13 cellular contexts compared by ENCODE assay signal in genomic region chrX:65598559-65599147, GRCh38.
A peak's percentile ranks its signal among the peaks of the same experiment; 100 is the strongest.
DNase-seq lines count a peak whose midpoint lies in the region; ATAC-seq and TF ChIP-seq lines count a peak whose summit lies in the region.
"Had no signal": no experiment of that assay in that cellular context is flagged by ENCODE, and none has a peak within 500 bp of the region (broad histone marks: within the 10 kb centered on the region; RNA-seq: fewer than 3 reads in every experiment).

No MANE protein-coding gene starts in this region.

- no peak for TF ChIP-seq CTCF in chondrocyte (IDR thresholded peaks at IDR 0.05)

- H3K4me3 Mint-ChIP-seq in activated CD4-positive, alpha-beta T cell treated with anti-CD3 and anti-CD28 coated beads for 36 hours: peak overlapping the region; percentile 69
- H3K4me3 Mint-ChIP-seq in T-helper 1 cell treated with Interleukin-12 subunit alpha and Interleukin-12 subunit beta and Interleukin-4 antibody, amounts not matched to agents 30 μg/mL and 1 μg/mL, for 36 hours: peak overlapping the region; percentile 88
- H3K4me3 Mint-ChIP-seq in chondrocyte (ENCODE audit: unreplicated experiment): no peak overlapping the region
- peak overlapping the region; percentile 74 for H3K4me3 Mint-ChIP-seq in stimulated activated effector memory CD8-positive, alpha-beta T cell treated with anti-CD3 and anti-CD28 coated beads, Interleukin-12 subunit alpha, Interleukin-12 subunit beta, amount 100 ng/mL, for 72 hours
- H3K4me3 Mint-ChIP-seq: H9, WTC11 had no signal

- intact Hi-C loops in activated CD4-positive, alpha-beta T cell treated with anti-CD3 and anti-CD28 coated beads for 36 hours (cut with DNase I, micrococcal nuclease): loop anchor here (5.0 to 10.0 kb wide), 4 partner anchors 124 to 446 kb away; partner anchors contain the start of gene VSIG4 (in 1 of the 2)

- peaks cover 83% of the 10 kb centered on the region for H3K4me1 Mint-ChIP-seq in activated CD4-positive, alpha-beta T cell treated with anti-CD3 and anti-CD28 coated beads for 36 hours
- H3K4me1 Mint-ChIP-seq in T-helper 1 cell treated with Interleukin-12 subunit alpha and Interleukin-12 subunit beta and Interleukin-4 antibody, amounts not matched to agents 30 μg/mL and 1 μg/mL, for 36 hours (ENCODE audit: low read depth): peaks cover 69% of the 10 kb centered on the region
- peaks cover 55% of the 10 kb centered on the region for H3K4me1 Mint-ChIP-seq in chondrocyte (ENCODE audit: low read depth)
- peaks cover 60% of the 10 kb centered on the region for H3K4me1 Mint-ChIP-seq in stimulated activated effector memory CD8-positive, alpha-beta T cell treated with anti-CD3 and anti-CD28 coated beads, Interleukin-12 subunit alpha, Interleukin-12 subunit beta, amount 100 ng/mL, for 72 hours

- CTCF ChIA-PET in activated CD4-positive, alpha-beta T cell treated with anti-CD3 and anti-CD28 coated beads for 36 hours (lab: Charles Lee): interaction anchor here (0.8 kb wide), 1 partner anchor 73 kb away, joined by 3 read pairs; no protein-coding TSS in a partner anchor

- H3K36me3 Mint-ChIP-seq in activated CD4-positive, alpha-beta T cell treated with anti-CD3 and anti-CD28 coated beads for 36 hours (ENCODE audit: low read depth): no peaks in the 10 kb centered on the region
- no peaks in the 10 kb centered on the region for H3K36me3 Mint-ChIP-seq in T-helper 1 cell treated with Interleukin-12 subunit alpha and Interleukin-12 subunit beta and Interleukin-4 antibody, amounts not matched to agents 30 μg/mL and 1 μg/mL, for 36 hours (ENCODE audit: low read depth)
- no peaks in the 10 kb centered on the region for H3K36me3 Mint-ChIP-seq in chondrocyte (ENCODE audit: low read depth)
- no peaks in the 10 kb centered on the region for H3K36me3 Mint-ChIP-seq in stimulated activated effector memory CD8-positive, alpha-beta T cell treated with anti-CD3 and anti-CD28 coated beads, Interleukin-12 subunit alpha, Interleukin-12 subunit beta, amount 100 ng/mL, for 72 hours
- H3K36me3 Mint-ChIP-seq: WTC11 had no signal

- no peaks in the 10 kb centered on the region for H3K27me3 Mint-ChIP-seq in activated CD4-positive, alpha-beta T cell treated with anti-CD3 and anti-CD28 coated beads for 36 hours
- no peaks in the 10 kb centered on the region for H3K27me3 Mint-ChIP-seq in T-helper 1 cell treated with Interleukin-12 subunit alpha and Interleukin-12 subunit beta and Interleukin-4 antibody, amounts not matched to agents 30 μg/mL and 1 μg/mL, for 36 hours (ENCODE audit: low read depth)
- no peaks in the 10 kb centered on the region for H3K27me3 Mint-ChIP-seq in chondrocyte (ENCODE audit: low read depth)

- peak overlapping the region; percentile 82 for H3K27ac Mint-ChIP-seq in activated CD4-positive, alpha-beta T cell treated with anti-CD3 and anti-CD28 coated beads for 36 hours
- peak overlapping the region; percentile 98 for H3K27ac Mint-ChIP-seq in T-helper 1 cell treated with Interleukin-12 subunit alpha and Interleukin-12 subunit beta and Interleukin-4 antibody, amounts not matched to agents 30 μg/mL and 1 μg/mL, for 36 hours
- H3K27ac Mint-ChIP-seq in chondrocyte (ENCODE audit: unreplicated experiment): peak overlapping the region; percentile 82
- peak overlapping the region; percentile 94 for H3K27ac Mint-ChIP-seq in stimulated activated effector memory CD8-positive, alpha-beta T cell treated with anti-CD3 and anti-CD28 coated beads, Interleukin-12 subunit alpha, Interleukin-12 subunit beta, amount 100 ng/mL, for 72 hours
- H3K27ac Mint-ChIP-seq: H9, WTC11 had no signal

- DNase-seq in activated CD4-positive, alpha-beta T cell treated with anti-CD3 and anti-CD28 coated beads for 36 hours: no peak
- DNase-seq in activated CD4-positive, alpha-beta T cell treated with anti-CD3 and anti-CD28 coated beads, Interleukin-2, amount 50 U/mL, for 4 hours: no peak
- DNase-seq in chondrocyte (ENCODE audit: low spot score) (no peak), NCI-H2029 (lab: John Stamatoyannopoulos, UW) (no peak)
- DNase-seq in stimulated activated effector memory CD8-positive, alpha-beta T cell treated with anti-CD3 and anti-CD28 coated beads, Interleukin-12 subunit alpha, Interleukin-12 subunit beta, amount 100 ng/mL, for 72 hours (ENCODE audit: low spot score in 2 of 2): peak in 1 of 2 donors; percentile 47
- no peak for DNase-seq in activated CD4-positive, CD25-positive, alpha-beta regulatory T cell treated with anti-CD3 and anti-CD28 coated beads, Interleukin-2, amount 50 U/mL, for 72 hours
- DNase-seq: 8988T, H9, heart right ventricle, NCI-H2081 treated with DMSO at 0.1 percent for 48 hours had no signal

- POLR2A ChIA-PET in activated CD4-positive, alpha-beta T cell treated with anti-CD3 and anti-CD28 coated beads for 36 hours (lab: Charles Lee): interaction anchor here (1.4 kb wide), 1 partner anchor 108 kb away, joined by 5 read pairs; no protein-coding TSS in a partner anchor

- ATAC-seq in activated CD4-positive, alpha-beta T cell treated with anti-CD3 and anti-CD28 coated beads for 36 hours: no peak
- no peak for ATAC-seq in stimulated activated effector memory CD8-positive, alpha-beta T cell treated with anti-CD3 and anti-CD28 coated beads, Interleukin-12 subunit alpha, Interleukin-12 subunit beta, amount 100 ng/mL, for 72 hours
- no peak for ATAC-seq in HG03139 (IDR thresholded peaks at IDR 0.05; ENCODE audit: unreplicated experiment)
- ATAC-seq: heart right ventricle, WTC11 had no signal

- no peaks in the 10 kb centered on the region for H3K9me3 Mint-ChIP-seq in activated CD4-positive, alpha-beta T cell treated with anti-CD3 and anti-CD28 coated beads for 36 hours (ENCODE audit: low read depth)
- no peaks in the 10 kb centered on the region for H3K9me3 Mint-ChIP-seq in T-helper 1 cell treated with Interleukin-12 subunit alpha and Interleukin-12 subunit beta and Interleukin-4 antibody, amounts not matched to agents 30 μg/mL and 1 μg/mL, for 36 hours
- H3K9me3 Mint-ChIP-seq in chondrocyte (ENCODE audit: low read depth): peaks cover 8% of the 10 kb centered on the region
- no peaks in the 10 kb centered on the region for H3K9me3 Mint-ChIP-seq in stimulated activated effector memory CD8-positive, alpha-beta T cell treated with anti-CD3 and anti-CD28 coated beads, Interleukin-12 subunit alpha, Interleukin-12 subunit beta, amount 100 ng/mL, for 72 hours
- H3K9me3 Mint-ChIP-seq: WTC11 had no signal
